ENCODE assay signal across 4 cellular contexts in the genomic region with DNA sequence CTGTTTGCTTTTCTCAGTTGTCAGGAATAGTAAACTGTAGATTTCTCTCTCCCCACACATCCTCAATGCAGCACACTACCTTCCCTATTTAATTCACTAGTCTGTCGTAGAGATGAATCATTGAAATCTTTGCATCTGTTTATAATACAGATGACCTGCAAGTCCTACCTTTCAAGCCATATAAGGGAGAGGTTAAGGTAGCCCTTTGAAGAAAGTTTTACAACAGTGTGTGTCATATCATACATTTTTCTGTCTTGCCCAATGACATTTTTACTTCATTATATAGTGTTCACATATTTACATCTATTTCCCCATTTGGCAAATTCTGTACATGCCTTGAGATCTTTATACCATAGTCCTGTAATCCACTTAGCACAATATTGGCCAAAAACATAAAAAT. TPM values are rescaled to one million over a fixed set of nuclear protein-coding genes. Genes with fewer than 3 reads are reported as not detected.
"Had no signal": no experiment of that assay in that cellular context is flagged by ENCODE, and none has a peak within 500 bp of the region (broad histone marks: within the 10 kb centered on the region; RNA-seq: fewer than 3 reads in every experiment).

No MANE protein-coding gene starts in this region.

RNA-seq across cellular contexts. Expression of gene CYP4A22, which starts 9.3 kb away (rescaled TPM):
- total RNA-seq: LHCN-M2, M059J, MCF 10A, NCI-H460 had no signal

RNA-seq across cellular contexts. Expression of gene PDZK1IP1, which starts 43.3 kb away (rescaled TPM):
- total RNA-seq: LHCN-M2, NCI-H460 had no signal
